In the genomic region with DNA sequence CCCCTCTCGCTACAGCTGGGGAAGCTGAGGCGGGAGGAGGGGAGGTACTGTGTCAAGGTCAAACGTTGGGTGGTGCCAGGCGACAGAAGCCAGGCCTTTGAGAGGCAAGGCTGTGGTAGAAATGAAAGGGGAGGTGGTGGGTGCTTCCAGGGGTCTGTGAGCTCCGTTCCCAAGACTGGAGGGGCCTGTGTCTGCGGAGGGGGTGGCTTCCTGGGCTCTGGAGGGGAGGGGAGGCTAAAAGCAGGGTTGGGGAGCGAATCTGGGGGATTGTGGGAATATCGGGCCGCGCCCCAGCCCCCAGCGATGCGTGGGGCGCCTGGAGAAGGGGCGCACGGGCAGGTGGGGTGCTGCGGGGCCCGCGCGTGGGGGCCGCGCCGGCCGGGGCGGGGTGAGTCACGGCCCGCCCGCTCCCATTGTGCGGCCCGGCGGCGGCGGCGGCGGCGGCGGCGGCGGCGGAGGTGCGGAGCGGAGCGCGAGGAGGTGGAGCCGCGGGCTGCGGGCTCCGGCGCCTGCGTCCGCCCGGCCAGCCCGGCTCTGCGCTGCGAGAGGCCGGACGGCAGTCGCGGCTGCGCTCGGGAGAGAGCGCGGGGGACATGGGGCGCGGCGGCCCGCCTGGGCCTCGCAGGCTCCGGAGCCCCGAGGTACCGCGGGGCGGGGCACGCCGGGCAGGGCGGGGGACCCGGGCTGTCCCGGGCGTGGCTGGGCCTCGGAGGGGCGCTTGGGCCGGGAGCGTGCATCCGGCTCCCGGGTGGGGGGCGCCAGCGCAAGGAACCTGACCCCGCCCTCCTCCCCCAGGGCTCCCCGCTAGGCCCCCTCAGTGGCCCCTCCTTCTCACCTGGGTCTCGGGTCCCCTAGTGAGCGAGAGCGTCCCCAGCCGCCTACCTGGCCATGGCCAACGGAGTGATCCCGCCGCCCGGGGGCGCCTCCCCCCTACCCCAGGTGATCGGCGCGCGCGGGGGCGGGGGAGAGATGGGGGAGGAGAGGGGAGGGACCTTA, we compare ENCODE assay signal across 8 cellular contexts. TPM values are rescaled to one million over a fixed set of nuclear protein-coding genes. Genes with fewer than 3 reads are reported as not detected.
DNase-seq lines count a peak whose midpoint lies in the region; ATAC-seq and TF ChIP-seq lines count a peak whose summit lies in the region.

A gene with protein sequence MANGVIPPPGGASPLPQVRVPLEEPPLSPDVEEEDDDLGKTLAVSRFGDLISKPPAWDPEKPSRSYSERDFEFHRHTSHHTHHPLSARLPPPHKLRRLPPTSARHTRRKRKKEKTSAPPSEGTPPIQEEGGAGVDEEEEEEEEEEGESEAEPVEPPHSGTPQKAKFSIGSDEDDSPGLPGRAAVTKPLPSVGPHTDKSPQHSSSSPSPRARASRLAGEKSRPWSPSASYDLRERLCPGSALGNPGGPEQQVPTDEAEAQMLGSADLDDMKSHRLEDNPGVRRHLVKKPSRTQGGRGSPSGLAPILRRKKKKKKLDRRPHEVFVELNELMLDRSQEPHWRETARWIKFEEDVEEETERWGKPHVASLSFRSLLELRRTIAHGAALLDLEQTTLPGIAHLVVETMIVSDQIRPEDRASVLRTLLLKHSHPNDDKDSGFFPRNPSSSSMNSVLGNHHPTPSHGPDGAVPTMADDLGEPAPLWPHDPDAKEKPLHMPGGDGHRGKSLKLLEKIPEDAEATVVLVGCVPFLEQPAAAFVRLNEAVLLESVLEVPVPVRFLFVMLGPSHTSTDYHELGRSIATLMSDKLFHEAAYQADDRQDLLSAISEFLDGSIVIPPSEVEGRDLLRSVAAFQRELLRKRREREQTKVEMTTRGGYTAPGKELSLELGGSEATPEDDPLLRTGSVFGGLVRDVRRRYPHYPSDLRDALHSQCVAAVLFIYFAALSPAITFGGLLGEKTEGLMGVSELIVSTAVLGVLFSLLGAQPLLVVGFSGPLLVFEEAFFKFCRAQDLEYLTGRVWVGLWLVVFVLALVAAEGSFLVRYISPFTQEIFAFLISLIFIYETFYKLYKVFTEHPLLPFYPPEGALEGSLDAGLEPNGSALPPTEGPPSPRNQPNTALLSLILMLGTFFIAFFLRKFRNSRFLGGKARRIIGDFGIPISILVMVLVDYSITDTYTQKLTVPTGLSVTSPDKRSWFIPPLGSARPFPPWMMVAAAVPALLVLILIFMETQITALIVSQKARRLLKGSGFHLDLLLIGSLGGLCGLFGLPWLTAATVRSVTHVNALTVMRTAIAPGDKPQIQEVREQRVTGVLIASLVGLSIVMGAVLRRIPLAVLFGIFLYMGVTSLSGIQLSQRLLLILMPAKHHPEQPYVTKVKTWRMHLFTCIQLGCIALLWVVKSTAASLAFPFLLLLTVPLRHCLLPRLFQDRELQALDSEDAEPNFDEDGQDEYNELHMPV (plus strand): TSS at position 526 of the 996 bp plus-strand sequence. CDS start 363 bp downstream, at position 889.

- POLR2A ChIA-PET in activated CD4-positive, alpha-beta T cell treated with anti-CD3 and anti-CD28 coated beads, Interleukin-2, amount 10 ng/mL, durations not matched to agents 7 days and 5 days (lab: Charles Lee): no interaction called here

- H2BK120ac ChIP-seq in mesenchymal stem cell (ENCODE audit: low read depth, low read length): peak within 1 kb of the TSS; percentile 71

- H3K9ac ChIP-seq in mesenchymal stem cell (ENCODE audit: low read length): peak within 1 kb of the TSS; percentile 62

- no peak within 1 kb of the TSS for H2BK15ac ChIP-seq in mesenchymal stem cell (ENCODE audit: low read depth, poor library complexity, severe bottlenecking)

- no peak for DNase-seq in activated CD4-positive, alpha-beta T cell treated with anti-CD3 and anti-CD28 coated beads, Interleukin-2, amount 10 ng/mL, durations not matched to agents 7 days and 5 days
- no peak for DNase-seq in activated CD4-positive, alpha-beta T cell treated with anti-CD3 and anti-CD28 coated beads, Interleukin-2, amount 50 U/mL, for 1 hour
- DNase-seq in RWPE2 (ENCODE audit: low spot score) (no peak), mesenchymal stem cell (peak; percentile 22), GM13976 (ENCODE audit: low spot score) (no peak)
- DNase-seq in effector memory CD8-positive, alpha-beta T cell: no peak

- peak within 1 kb of the TSS in 1 of 2 experiments; percentile 56 for H3K23ac ChIP-seq in mesenchymal stem cell (ENCODE audit: low read length in 2 of 2)

- peak within 1 kb of the TSS in 1 of 2 experiments; percentile 8 for H3K4ac ChIP-seq in mesenchymal stem cell (ENCODE audit: low read depth in 1 of 2, low read length in 2 of 2)

- H2AK5ac ChIP-seq in mesenchymal stem cell (ENCODE audit: low read length, severe bottlenecking): no peak within 1 kb of the TSS

- H3K79me1 ChIP-seq in mesenchymal stem cell (replicated peaks; ENCODE audit: low read length, poor library complexity, severe bottlenecking): no peaks in the 10 kb centered on the region

- H3K9me3 ChIP-seq in RWPE2 (ENCODE audit: severe bottlenecking): no peaks in the 10 kb centered on the region
- no peaks in the 10 kb centered on the region for H3K9me3 ChIP-seq in mesenchymal stem cell (ENCODE audit: control insufficient read depth, low read length)

- peaks cover 30% of the 10 kb centered on the region for H3K27me3 Mint-ChIP-seq in activated CD4-positive, alpha-beta T cell treated with anti-CD3 and anti-CD28 coated beads, Interleukin-2, amount 10 ng/mL, durations not matched to agents 7 days and 5 days
- peaks cover 36 to 86% of the 10 kb centered on the region in 2 donors for H3K27me3 Mint-ChIP-seq in effector memory CD8-positive, alpha-beta T cell

- H2AFZ ChIP-seq in mesenchymal stem cell (ENCODE audit: low read depth, low read length): peak within 1 kb of the TSS; percentile 80

- CTCF ChIA-PET in activated CD4-positive, alpha-beta T cell treated with anti-CD3 and anti-CD28 coated beads, Interleukin-2, amount 10 ng/mL, durations not matched to agents 7 days and 5 days (lab: Charles Lee): interaction anchor here (1.0 to 1.7 kb wide), 3 partner anchors 9 to 31 kb away, joined by 3 to 5 read pairs (median 3); no protein-coding TSS in a partner anchor

- H3K4me1 ChIP-seq in RWPE2 (ENCODE audit: insufficient read depth, poor library complexity, severe bottlenecking) (peaks cover 3% of the 10 kb centered on the region), mesenchymal stem cell (ENCODE audit: control insufficient read depth, insufficient read depth, low read depth, low read length) (peaks cover 18% of the 10 kb centered on the region)

- H3K36me3 ChIP-seq in RWPE2 (ENCODE audit: low read depth): no peaks in the 10 kb centered on the region
- H3K36me3 ChIP-seq in mesenchymal stem cell (ENCODE audit: control insufficient read depth in 1 of 2, insufficient read depth in 2 of 2, low read depth in 1 of 2, low read length in 2 of 2): peaks cover 6 to 32% of the 10 kb centered on the region in 2 experiments

- no peak within 1 kb of the TSS for H3K14ac ChIP-seq in mesenchymal stem cell (ENCODE audit: low read length in 2 of 2)

- peak within 1 kb of the TSS; percentile 62 for H3K4me3 Mint-ChIP-seq in activated CD4-positive, alpha-beta T cell treated with anti-CD3 and anti-CD28 coated beads, Interleukin-2, amount 10 ng/mL, durations not matched to agents 7 days and 5 days
- H3K4me3 Mint-ChIP-seq in effector memory CD8-positive, alpha-beta T cell: peak within 1 kb of the TSS; percentile 87 to 88

- in situ Hi-C loops in GM13976 (cut with MboI; ENCODE audit: low sequenced_read_pairs, unreplicated experiment): no loop called here

- peak within 1 kb of the TSS; percentile 34 to 54 for H3K18ac ChIP-seq in mesenchymal stem cell (ENCODE audit: low read depth in 1 of 2, low read length in 2 of 2)

- no peaks in the 10 kb centered on the region for H3K36me3 Mint-ChIP-seq in activated CD4-positive, alpha-beta T cell treated with anti-CD3 and anti-CD28 coated beads, Interleukin-2, amount 10 ng/mL, durations not matched to agents 7 days and 5 days (ENCODE audit: low read depth)
- no peaks in the 10 kb centered on the region for H3K36me3 Mint-ChIP-seq in effector memory CD8-positive, alpha-beta T cell (ENCODE audit: insufficient read depth)

- peak; percentile 36 for TF ChIP-seq CTCF in RWPE2 (IDR thresholded peaks at IDR 0.05; ENCODE audit: poor library complexity, severe bottlenecking)
- no peak for TF ChIP-seq CTCF in GM13976 (IDR thresholded peaks at IDR 0.05; ENCODE audit: borderline replicate concordance, control extremely low read depth, extremely low read depth, insufficient read depth, missing control alignments)

- H4K8ac ChIP-seq in mesenchymal stem cell (ENCODE audit: low read length): peak within 1 kb of the TSS; percentile 78

- H3K4me2 ChIP-seq in mesenchymal stem cell (ENCODE audit: low read length, poor library complexity, severe bottlenecking): peak within 1 kb of the TSS; percentile 87

- ATAC-seq in RWPE2 (ENCODE audit: low read depth) (peak; percentile 70), HG03439 (IDR thresholded peaks at IDR 0.05; ENCODE audit: unreplicated experiment) (no peak), GM18909 (IDR thresholded peaks at IDR 0.05; ENCODE audit: poor library complexity, unreplicated experiment) (no peak)
- ATAC-seq in effector memory CD8-positive, alpha-beta T cell (replicated peaks): peak; percentile 69

- H3K27ac ChIP-seq in RWPE2 (ENCODE audit: poor library complexity, severe bottlenecking) (peak within 1 kb of the TSS; percentile 36), mesenchymal stem cell (ENCODE audit: low read length, poor library complexity, severe bottlenecking) (no peak within 1 kb of the TSS)

- H3K9me3 Mint-ChIP-seq in activated CD4-positive, alpha-beta T cell treated with anti-CD3 and anti-CD28 coated beads, Interleukin-2, amount 10 ng/mL, durations not matched to agents 7 days and 5 days: no peaks in the 10 kb centered on the region
- no peaks in the 10 kb centered on the region for H3K9me3 Mint-ChIP-seq in effector memory CD8-positive, alpha-beta T cell

- H3K4me3 ChIP-seq in RWPE2 (ENCODE audit: severe bottlenecking) (peak within 1 kb of the TSS; percentile 56), mesenchymal stem cell (ENCODE audit: insufficient read depth in 1 of 2, low read depth in 1 of 2, low read length in 2 of 2) (peak within 1 kb of the TSS; percentile 67 to 68)

- H3K27ac Mint-ChIP-seq in activated CD4-positive, alpha-beta T cell treated with anti-CD3 and anti-CD28 coated beads, Interleukin-2, amount 10 ng/mL, durations not matched to agents 7 days and 5 days: no peak within 1 kb of the TSS
- peak within 1 kb of the TSS in 1 of 2 donors; percentile 61 for H3K27ac Mint-ChIP-seq in effector memory CD8-positive, alpha-beta T cell

- H2BK5ac ChIP-seq in mesenchymal stem cell (ENCODE audit: low read depth, low read length, poor library complexity, severe bottlenecking): no peak within 1 kb of the TSS

- WGBS in mesenchymal stem cell: 7% methylated on average over 35 of the region's 103 CpGs

- H3K4me1 Mint-ChIP-seq in activated CD4-positive, alpha-beta T cell treated with anti-CD3 and anti-CD28 coated beads, Interleukin-2, amount 10 ng/mL, durations not matched to agents 7 days and 5 days: peaks cover 6% of the 10 kb centered on the region
- peaks cover 4 to 6% of the 10 kb centered on the region in 2 donors for H3K4me1 Mint-ChIP-seq in effector memory CD8-positive, alpha-beta T cell (ENCODE audit: low read depth in 2 of 2)

- H2BK12ac ChIP-seq in mesenchymal stem cell (ENCODE audit: low read length in 2 of 2): no peak within 1 kb of the TSS

- no peak within 1 kb of the TSS for H4K91ac ChIP-seq in mesenchymal stem cell (ENCODE audit: low read length)

- no peaks in the 10 kb centered on the region for H3K27me3 ChIP-seq in RWPE2 (ENCODE audit: insufficient read depth, poor library complexity, severe bottlenecking)
- peaks cover 6 to 18% of the 10 kb centered on the region in 2 experiments for H3K27me3 ChIP-seq in mesenchymal stem cell (ENCODE audit: control insufficient read depth in 1 of 2, insufficient read depth in 1 of 2, low read length in 2 of 2)

RNA-seq across cellular contexts. Expression of the gene that starts here (rescaled TPM):
- not detected for total RNA-seq in activated CD4-positive, alpha-beta T cell treated with anti-CD3 and anti-CD28 coated beads, Interleukin-2, amount 10 ng/mL, durations not matched to agents 7 days and 5 days
- polyA plus RNA-seq in mesenchymal stem cell (2013, experiment 1 of 2): 2.6 TPM
- 2.6 TPM for polyA plus RNA-seq in mesenchymal stem cell (2013, experiment 2 of 2)

Comparison
In these comparisons a context has a peak if more than half of its experiments do, and no peak if none do; other contexts are left out.
1. ATAC-seq: peak in RWPE2 (single experiment) and effector memory CD8-positive, alpha-beta T cell (single experiment); none in HG03439 (single experiment) and GM18909 (single experiment).